In the genomic region with DNA sequence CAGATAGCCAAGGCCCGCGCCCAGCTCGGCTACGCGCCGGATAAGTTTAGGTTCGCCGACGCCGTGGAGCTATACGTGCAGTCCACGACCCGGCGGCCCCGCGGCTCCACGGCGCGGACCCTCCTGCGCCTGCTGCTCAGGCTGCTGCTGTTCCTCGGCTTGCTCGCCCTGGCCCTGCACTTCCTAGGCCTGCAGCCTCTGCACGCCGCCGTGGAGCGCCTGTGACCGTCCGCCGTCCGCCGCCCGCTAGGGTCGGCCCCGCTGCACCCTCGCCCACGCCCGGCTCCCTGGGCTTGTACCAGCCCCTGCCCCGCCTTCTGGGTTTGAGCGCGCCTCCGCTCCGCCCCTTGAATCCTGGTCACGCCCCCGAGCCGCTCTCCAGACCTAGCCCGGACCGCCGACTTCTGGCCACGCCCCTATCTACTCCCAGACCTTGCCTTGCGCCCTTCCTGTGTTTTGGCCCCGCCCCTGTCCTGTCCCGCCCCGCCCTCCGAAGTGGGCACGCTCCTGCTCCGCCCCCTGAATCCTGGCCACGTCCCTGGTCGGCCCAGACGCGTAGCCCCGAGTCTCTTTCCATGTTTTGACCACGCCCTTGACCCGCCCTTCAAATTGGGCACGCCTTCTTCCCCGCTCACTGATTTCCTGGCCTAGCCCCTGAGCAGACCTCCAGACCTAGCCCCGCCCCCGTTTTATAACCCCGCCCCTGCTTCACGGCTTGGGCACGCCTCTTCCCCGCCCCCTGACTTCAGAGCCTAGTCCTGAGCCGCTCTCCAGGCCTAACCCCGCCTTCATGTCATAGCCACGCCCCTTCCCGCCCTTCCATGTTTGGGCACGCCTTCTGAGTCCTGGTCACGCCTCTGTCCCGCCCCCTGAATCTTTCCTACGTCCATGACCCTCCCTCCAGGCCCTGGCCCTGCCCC, we compare ENCODE assay signal across 1 cellular context.
TF ChIP-seq lines count a peak whose summit lies in the region.

No MANE protein-coding gene starts in this region.

TF ChIP-seq in K562, 482 proteins besides CTCF, POLR2A, EP300 and RAD21 (continued from another document):
- TF ChIP-seq L3MBTL2 (IDR thresholded peaks at IDR 0.05) (peak; percentile 77), CCNT2 (IDR thresholded peaks at IDR 0.05; ENCODE audit: borderline replicate concordance, extremely low read depth, insufficient read length, low read depth, low read length) (peak; percentile 67), RBM15 (IDR thresholded peaks at IDR 0.05; ENCODE audit: insufficient read depth, low read length) (no peak), HNRNPL (IDR thresholded peaks at IDR 0.05; ENCODE audit: low read depth, low read length) (peak; percentile 62; the same call in 1 of the 2 replicates)
- TF ChIP-seq, protein P1, sequence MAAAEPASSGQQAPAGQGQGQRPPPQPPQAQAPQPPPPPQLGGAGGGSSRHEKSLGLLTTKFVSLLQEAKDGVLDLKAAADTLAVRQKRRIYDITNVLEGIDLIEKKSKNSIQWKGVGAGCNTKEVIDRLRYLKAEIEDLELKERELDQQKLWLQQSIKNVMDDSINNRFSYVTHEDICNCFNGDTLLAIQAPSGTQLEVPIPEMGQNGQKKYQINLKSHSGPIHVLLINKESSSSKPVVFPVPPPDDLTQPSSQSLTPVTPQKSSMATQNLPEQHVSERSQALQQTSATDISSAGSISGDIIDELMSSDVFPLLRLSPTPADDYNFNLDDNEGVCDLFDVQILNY (CRISPR knock-in tag; IDR thresholded peaks at IDR 0.05) = 0 out of 2 replicates have a peak, but pooled peaks have one; percentile 69
- TF ChIP-seq, protein P2, sequence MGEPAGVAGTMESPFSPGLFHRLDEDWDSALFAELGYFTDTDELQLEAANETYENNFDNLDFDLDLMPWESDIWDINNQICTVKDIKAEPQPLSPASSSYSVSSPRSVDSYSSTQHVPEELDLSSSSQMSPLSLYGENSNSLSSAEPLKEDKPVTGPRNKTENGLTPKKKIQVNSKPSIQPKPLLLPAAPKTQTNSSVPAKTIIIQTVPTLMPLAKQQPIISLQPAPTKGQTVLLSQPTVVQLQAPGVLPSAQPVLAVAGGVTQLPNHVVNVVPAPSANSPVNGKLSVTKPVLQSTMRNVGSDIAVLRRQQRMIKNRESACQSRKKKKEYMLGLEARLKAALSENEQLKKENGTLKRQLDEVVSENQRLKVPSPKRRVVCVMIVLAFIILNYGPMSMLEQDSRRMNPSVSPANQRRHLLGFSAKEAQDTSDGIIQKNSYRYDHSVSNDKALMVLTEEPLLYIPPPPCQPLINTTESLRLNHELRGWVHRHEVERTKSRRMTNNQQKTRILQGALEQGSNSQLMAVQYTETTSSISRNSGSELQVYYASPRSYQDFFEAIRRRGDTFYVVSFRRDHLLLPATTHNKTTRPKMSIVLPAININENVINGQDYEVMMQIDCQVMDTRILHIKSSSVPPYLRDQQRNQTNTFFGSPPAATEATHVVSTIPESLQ (CRISPR knock-in tag; IDR thresholded peaks at IDR 0.05) = 0 out of 2 replicates have a peak, but pooled peaks have one; percentile 44
- TF ChIP-seq, protein P3, sequence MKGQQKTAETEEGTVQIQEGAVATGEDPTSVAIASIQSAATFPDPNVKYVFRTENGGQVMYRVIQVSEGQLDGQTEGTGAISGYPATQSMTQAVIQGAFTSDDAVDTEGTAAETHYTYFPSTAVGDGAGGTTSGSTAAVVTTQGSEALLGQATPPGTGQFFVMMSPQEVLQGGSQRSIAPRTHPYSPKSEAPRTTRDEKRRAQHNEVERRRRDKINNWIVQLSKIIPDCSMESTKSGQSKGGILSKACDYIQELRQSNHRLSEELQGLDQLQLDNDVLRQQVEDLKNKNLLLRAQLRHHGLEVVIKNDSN (CRISPR knock-in tag; IDR thresholded peaks at IDR 0.05) = peak; percentile 49; the same call in 1 of the 2 replicates
- TF ChIP-seq, protein P4, sequence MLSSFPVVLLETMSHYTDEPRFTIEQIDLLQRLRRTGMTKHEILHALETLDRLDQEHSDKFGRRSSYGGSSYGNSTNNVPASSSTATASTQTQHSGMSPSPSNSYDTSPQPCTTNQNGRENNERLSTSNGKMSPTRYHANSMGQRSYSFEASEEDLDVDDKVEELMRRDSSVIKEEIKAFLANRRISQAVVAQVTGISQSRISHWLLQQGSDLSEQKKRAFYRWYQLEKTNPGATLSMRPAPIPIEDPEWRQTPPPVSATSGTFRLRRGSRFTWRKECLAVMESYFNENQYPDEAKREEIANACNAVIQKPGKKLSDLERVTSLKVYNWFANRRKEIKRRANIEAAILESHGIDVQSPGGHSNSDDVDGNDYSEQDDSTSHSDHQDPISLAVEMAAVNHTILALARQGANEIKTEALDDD (IDR thresholded peaks at IDR 0.05) = peak; percentile 45
